1 cellular context compared by ENCODE assay signal in the genomic region with DNA sequence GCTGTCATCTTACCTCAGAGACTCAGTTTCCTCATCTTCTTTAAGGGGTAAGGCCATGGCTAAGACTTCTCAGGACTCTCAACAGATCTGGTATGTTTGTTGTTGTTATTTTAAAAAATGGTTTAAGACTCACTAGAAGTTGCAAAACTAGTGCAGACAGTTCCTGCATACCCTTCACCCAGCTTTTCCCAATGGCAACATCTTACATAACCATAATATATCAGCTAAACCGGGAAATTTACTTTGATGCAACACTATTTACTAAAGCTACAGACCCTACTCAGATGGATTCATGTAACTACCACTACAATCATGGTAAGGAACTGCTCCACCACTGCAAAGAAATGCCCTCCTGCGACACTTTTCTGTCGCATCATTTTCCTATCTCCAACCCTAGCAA.
TF ChIP-seq lines count a peak whose summit lies in the region.

No MANE protein-coding gene starts in this region.

TF ChIP-seq in H1, 55 proteins besides CTCF, POLR2A, EP300 and RAD21:
- TF ChIP-seq RNF2 (IDR thresholded peaks at IDR 0.05; ENCODE audit: borderline replicate concordance, low read depth, low read length, missing control alignments, poor library complexity, severe bottlenecking) (no peak), GABPA (IDR thresholded peaks at IDR 0.05; ENCODE audit: borderline replicate concordance, insufficient read depth, low read length) (no peak), SP2 (IDR thresholded peaks at IDR 0.05; ENCODE audit: low read length) (no peak), BCL11A (IDR thresholded peaks at IDR 0.05; ENCODE audit: low read depth in 2 of 2, low read length in 2 of 2) (no peak), SUZ12 (IDR thresholded peaks at IDR 0.05; ENCODE audit: low read length) (no peak), JUN (IDR thresholded peaks at IDR 0.05; ENCODE audit: low read depth, low read length) (no peak), SIRT6 (IDR thresholded peaks at IDR 0.05; ENCODE audit: low read length) (no peak), CHD1 (IDR thresholded peaks at IDR 0.05; ENCODE audit: low read depth, low read length) (no peak), EZH2 (IDR thresholded peaks at IDR 0.05; ENCODE audit: low read depth, low read length, severe bottlenecking) (no peak), TBP (IDR thresholded peaks at IDR 0.05; ENCODE audit: low read depth, low read length) (no peak), SP4 (IDR thresholded peaks at IDR 0.05; ENCODE audit: low read length) (no peak), CBX8 (IDR thresholded peaks at IDR 0.05; ENCODE audit: borderline replicate concordance, low read depth, low read length) (no peak), CTBP2 (IDR thresholded peaks at IDR 0.05; ENCODE audit: borderline replicate concordance, insufficient read depth, insufficient read length, low read length) (no peak), NRF1 (IDR thresholded peaks at IDR 0.05; ENCODE audit: low read depth, low read length) (no peak), TAF7 (optimal IDR thresholded peaks at IDR 0.05; ENCODE audit: borderline replicate concordance, low read depth, low read length) (no peak)
